In genomic region chr1:184836081-184836480, GRCh38 we compare ENCODE assay signal across 27 cellular contexts.
DNase-seq lines count a peak whose midpoint lies in the region; ATAC-seq and TF ChIP-seq lines count a peak whose summit lies in the region.
"Had no signal": no experiment of that assay in that cellular context is flagged by ENCODE, and none has a peak within 500 bp of the region (broad histone marks: within the 10 kb centered on the region; RNA-seq: fewer than 3 reads in every experiment).

No MANE protein-coding gene starts in this region.

- CTCF ChIA-PET in activated CD4-positive, alpha-beta memory T cell treated with anti-CD3 and anti-CD28 coated beads, Interleukin-2, amount 10 ng/mL, durations not matched to agents 7 days and 5 days (lab: Charles Lee) = interaction anchor here (0.8 to 1.6 kb wide), 2 partner anchors 9 to 31 kb away, joined by 3 read pairs; no protein-coding TSS in a partner anchor
- CTCF ChIA-PET in A673 (lab: Charles Lee) = no interaction called here

- POLR2A ChIA-PET in activated CD4-positive, alpha-beta memory T cell treated with anti-CD3 and anti-CD28 coated beads, Interleukin-2, amount 10 ng/mL, durations not matched to agents 7 days and 5 days (lab: Charles Lee) = interaction anchor here (0.9 kb wide), 1 partner anchor 31 kb away, joined by 3 read pairs; no protein-coding TSS in a partner anchor
- POLR2A ChIA-PET in A673 (lab: Charles Lee; ENCODE audit: low non-redundant PET) = no interaction called here

- H3K27ac ChIP-seq in heart left ventricle = peak overlapping the region in 7 of 12 donors; percentile 72 to 87 (median 77)
- peak overlapping the region in 3 of 4 donors; percentile 67 to 82 (median 74) for H3K27ac ChIP-seq in transverse colon
- no peak overlapping the region for H3K27ac ChIP-seq in A673 (ENCODE audit: low read depth, low read length, poor library complexity, severe bottlenecking)
- H3K27ac ChIP-seq: BLaER1, GM23248 had no signal

- H3K4me1 Mint-ChIP-seq in central memory CD8-positive, alpha-beta T cell = peaks cover 27% of the 10 kb centered on the region
- H3K4me1 Mint-ChIP-seq in activated CD4-positive, alpha-beta memory T cell treated with anti-CD3 and anti-CD28 coated beads, Interleukin-2, amount 10 ng/mL, durations not matched to agents 7 days and 5 days = peaks cover 14% of the 10 kb centered on the region
- H3K4me1 Mint-ChIP-seq: neural crest cell had no signal

- TF ChIP-seq CTCF in heart left ventricle (IDR thresholded peaks at IDR 0.05) (no peak), transverse colon (IDR thresholded peaks at IDR 0.05) (no peak), A673 (conservative IDR thresholded peaks at IDR 0.05; ENCODE audit: low read depth, low read length) (no peak)

- H3K4me1 ChIP-seq in heart left ventricle (peaks cover 0 to 48% (median 34%) of the 10 kb centered on the region in 12 donors), transverse colon (peaks cover 12 to 32% (median 28%) of the 10 kb centered on the region in 4 donors), A673 (ENCODE audit: insufficient read depth, low read length, poor library complexity, severe bottlenecking) (peaks cover 9% of the 10 kb centered on the region)
- H3K4me1 ChIP-seq: BLaER1 had no signal

- H3K4me3 ChIP-seq in heart left ventricle (no peak overlapping the region), transverse colon (no peak overlapping the region), A673 (ENCODE audit: low read depth, low read length, poor library complexity, severe bottlenecking) (no peak overlapping the region)
- H3K4me3 ChIP-seq: BLaER1, GM23248, lung, smooth muscle cell had no signal

- no peak for DNase-seq in heart left ventricle
- DNase-seq in cardiac septum (ENCODE audit: low spot score) = no peak
- no peak for DNase-seq in central memory CD8-positive, alpha-beta T cell (ENCODE audit: low spot score in 2 of 2)
- DNase-seq in left colon = no peak
- DNase-seq in transverse colon = no peak
- DNase-seq in activated CD4-positive, alpha-beta memory T cell treated with anti-CD3 and anti-CD28 coated beads, Interleukin-2, amount 10 ng/mL, durations not matched to agents 7 days and 5 days = no peak
- no peak for DNase-seq in A673 (ENCODE audit: low spot score)
- DNase-seq in cerebellar cortex (ENCODE audit: low spot score) = no peak
- DNase-seq: activated CD4-positive, alpha-beta T cell treated with anti-CD3 and anti-CD28 coated beads, Interleukin-2, amount 10 ng/mL, durations not matched to agents 7 days and 5 days; activated naive CD8-positive, alpha-beta T cell treated with anti-CD3 and anti-CD28 coated beads for 36 hours; Calu3; GM23248; HFFc6; hippocampal formation; NCI-H1105 treated with DMSO at 0.1 percent for 48 hours; NCI-H2081 treated with DMSO at 0.1 percent for 48 hours; NCI-H446; stimulated activated naive CD8-positive, alpha-beta T cell treated with anti-CD3 and anti-CD28 coated beads, Interleukin-15, Interleukin-2, amounts not matched to agents 100 U/mL and 50 U/mL, for 24 hours; T-helper 2 cell had no signal

- H3K4me3 Mint-ChIP-seq in central memory CD8-positive, alpha-beta T cell = no peak overlapping the region
- no peak overlapping the region for H3K4me3 Mint-ChIP-seq in activated CD4-positive, alpha-beta memory T cell treated with anti-CD3 and anti-CD28 coated beads, Interleukin-2, amount 10 ng/mL, durations not matched to agents 7 days and 5 days
- H3K4me3 Mint-ChIP-seq: activated CD4-positive, alpha-beta T cell treated with anti-CD3 and anti-CD28 coated beads, Interleukin-2, amount 10 ng/mL, durations not matched to agents 7 days and 5 days; activated naive CD8-positive, alpha-beta T cell treated with anti-CD3 and anti-CD28 coated beads for 36 hours; brain; dendritic cell treated with granulocyte-macrophage colony-stimulating factor and Interleukin-4, amounts not matched to agents 40 ng/mL and 50 ng/mL, for 4 days; HFFc6; neural crest cell; type B pancreatic cell had no signal

- peak overlapping the region; percentile 19 for H3K27ac Mint-ChIP-seq in central memory CD8-positive, alpha-beta T cell (ENCODE audit: low read depth)
- no peak overlapping the region for H3K27ac Mint-ChIP-seq in activated CD4-positive, alpha-beta memory T cell treated with anti-CD3 and anti-CD28 coated beads, Interleukin-2, amount 10 ng/mL, durations not matched to agents 7 days and 5 days
- H3K27ac Mint-ChIP-seq: activated CD4-positive, alpha-beta T cell treated with anti-CD3 and anti-CD28 coated beads, Interleukin-2, amount 10 ng/mL, durations not matched to agents 7 days and 5 days; activated naive CD8-positive, alpha-beta T cell treated with anti-CD3 and anti-CD28 coated beads for 36 hours; activated T-helper 2 cell treated with anti-CD3 and anti-CD28 coated beads, Interferon-gamma antibody, Interleukin-2, Interleukin-4, amounts not matched to agents 10 μg/mL and 5 μg/mL and 100 μg/mL, durations not matched to agents 14 hours and 24 hours and 36 hours; dendritic cell treated with granulocyte-macrophage colony-stimulating factor and Interleukin-4, amounts not matched to agents 40 ng/mL and 50 ng/mL, for 4 days; HFFc6; type B pancreatic cell had no signal

- no peak for TF ChIP-seq EP300 in transverse colon (IDR thresholded peaks at IDR 0.05; ENCODE audit: low read depth)

- in situ Hi-C loops in transverse colon (cut with MboI; ENCODE audit: low pct_ligation_motif_present in 1 of 4, low pct_unique_long_range_greater_than_20kb in 1 of 4, low sequenced_read_pairs in 3 of 4) = no loop called here

- ATAC-seq in heart left ventricle (no peak), left colon (peak; percentile 25)
- no peak for ATAC-seq in central memory CD8-positive, alpha-beta T cell (replicated peaks; ENCODE audit: extremely low read depth, poor library complexity, severe bottlenecking)
- ATAC-seq: stimulated activated naive CD8-positive, alpha-beta T cell treated with anti-CD3 and anti-CD28 coated beads, Interleukin-15, Interleukin-2, amounts not matched to agents 100 U/mL and 50 U/mL, for 24 hours had no signal

- intact Hi-C loops in heart left ventricle (cut with DNase I) = no loop called here
- intact Hi-C loops in cardiac septum (cut with DNase I) = no loop called here
- intact Hi-C loops in left colon (cut with DNase I, micrococcal nuclease) = no loop called here
- intact Hi-C loops in transverse colon (cut with DNase I; ENCODE audit: low total_unique reads) = no loop called here
- intact Hi-C loops in A673 (cut with micrococcal nuclease; ENCODE audit: unreplicated experiment) = no loop called here

- peaks cover 16% of the 10 kb centered on the region for H3K36me3 Mint-ChIP-seq in central memory CD8-positive, alpha-beta T cell (ENCODE audit: insufficient read depth)
- H3K36me3 Mint-ChIP-seq in activated CD4-positive, alpha-beta memory T cell treated with anti-CD3 and anti-CD28 coated beads, Interleukin-2, amount 10 ng/mL, durations not matched to agents 7 days and 5 days (ENCODE audit: low read depth) = peaks cover 57% of the 10 kb centered on the region
- H3K36me3 Mint-ChIP-seq: type B pancreatic cell had no signal

- no peaks in the 10 kb centered on the region for H3K27me3 ChIP-seq in heart left ventricle
- no peaks in the 10 kb centered on the region for H3K27me3 ChIP-seq in transverse colon
- no peaks in the 10 kb centered on the region for H3K27me3 ChIP-seq in A673 (replicated peaks; ENCODE audit: insufficient read depth, low read depth, low read length, poor library complexity)
- H3K27me3 ChIP-seq: BLaER1 had no signal

- BruUV-seq in A673 (replicated peaks; lab: Mats Ljungman, UMichigan) = no TSS peak

- peaks cover 0 to 6% (median 0%) of the 10 kb centered on the region in 12 donors for H3K9me3 ChIP-seq in heart left ventricle
- H3K9me3 ChIP-seq in transverse colon = no peaks in the 10 kb centered on the region
- H3K9me3 ChIP-seq in A673 (ENCODE audit: low read depth, low read length, poor library complexity, severe bottlenecking) = no peaks in the 10 kb centered on the region
- H3K9me3 ChIP-seq: BLaER1 had no signal

- no peaks in the 10 kb centered on the region for H3K9me3 Mint-ChIP-seq in central memory CD8-positive, alpha-beta T cell
- peaks cover 10% of the 10 kb centered on the region for H3K9me3 Mint-ChIP-seq in activated CD4-positive, alpha-beta memory T cell treated with anti-CD3 and anti-CD28 coated beads, Interleukin-2, amount 10 ng/mL, durations not matched to agents 7 days and 5 days
- H3K9me3 Mint-ChIP-seq: activated CD4-positive, alpha-beta T cell treated with anti-CD3 and anti-CD28 coated beads, Interleukin-2, amount 10 ng/mL, durations not matched to agents 7 days and 5 days; dendritic cell treated with granulocyte-macrophage colony-stimulating factor and Interleukin-4, amounts not matched to agents 40 ng/mL and 50 ng/mL, for 4 days; neural crest cell; type B pancreatic cell had no signal

- H3K36me3 ChIP-seq in heart left ventricle (peaks cover 0 to 15% (median 5%) of the 10 kb centered on the region in 9 donors), transverse colon (no peaks in the 10 kb centered on the region), A673 (ENCODE audit: insufficient read depth, low read length, poor library complexity, severe bottlenecking) (peaks cover 8% of the 10 kb centered on the region)
- H3K36me3 ChIP-seq: BLaER1 had no signal

- TF ChIP-seq POLR2A in heart left ventricle (IDR thresholded peaks at IDR 0.05) (no peak), transverse colon (IDR thresholded peaks at IDR 0.05) (no peak)

- H3K27me3 Mint-ChIP-seq in central memory CD8-positive, alpha-beta T cell = no peaks in the 10 kb centered on the region
- no peaks in the 10 kb centered on the region for H3K27me3 Mint-ChIP-seq in activated CD4-positive, alpha-beta memory T cell treated with anti-CD3 and anti-CD28 coated beads, Interleukin-2, amount 10 ng/mL, durations not matched to agents 7 days and 5 days
- H3K27me3 Mint-ChIP-seq: activated CD4-positive, alpha-beta T cell treated with anti-CD3 and anti-CD28 coated beads, Interleukin-2, amount 10 ng/mL, durations not matched to agents 7 days and 5 days; brain; dendritic cell treated with granulocyte-macrophage colony-stimulating factor and Interleukin-4, amounts not matched to agents 40 ng/mL and 50 ng/mL, for 4 days; type B pancreatic cell had no signal

- WGBS in heart left ventricle, 4 donors = 69 to 88% (median 77%) methylated on average over 1 of the region's 1 CpG
- 67 to 78% methylated on average over 1 of the region's 1 CpG for WGBS in transverse colon (ENCODE audit: low coverage in 1 of 2), 2 donors
